Comparison of ENCODE assay signal across 13 cellular contexts in the genomic region with DNA sequence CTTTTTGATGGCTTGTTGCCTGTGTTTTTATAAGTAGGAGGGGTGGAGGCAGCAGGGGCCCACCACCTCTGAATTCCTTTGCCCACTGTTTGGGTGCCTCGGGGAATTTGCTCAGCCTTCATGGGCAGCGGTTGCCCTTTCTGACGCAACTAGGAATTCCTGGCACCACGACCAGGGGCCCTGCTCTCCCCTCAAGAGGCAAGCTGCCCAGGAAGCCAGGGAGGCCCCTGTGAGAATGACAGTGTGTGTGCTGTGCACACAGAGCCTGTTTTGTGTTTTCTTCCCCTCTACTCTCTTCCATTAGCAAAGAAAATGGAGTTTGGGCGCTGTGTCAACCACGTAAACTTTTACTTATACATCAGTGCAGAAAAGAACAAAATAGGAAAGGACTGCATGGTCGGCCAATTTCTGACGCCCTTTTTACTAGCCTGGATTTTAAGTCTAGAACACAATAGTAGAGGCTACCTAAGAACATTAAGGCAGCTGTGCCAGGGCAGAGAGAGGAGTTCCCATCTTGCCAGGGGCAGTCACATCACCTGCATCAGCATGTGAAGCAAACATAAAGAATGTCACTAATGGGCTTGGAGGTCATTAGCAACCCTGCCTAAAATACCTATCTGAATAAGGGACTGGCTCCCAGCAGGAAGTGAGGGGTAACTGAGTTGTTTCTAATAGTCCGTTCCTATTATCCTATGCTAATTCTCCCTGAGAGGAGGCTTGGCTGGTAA. TPM values are rescaled to one million over a fixed set of nuclear protein-coding genes. Genes with fewer than 3 reads are reported as not detected.
DNase-seq lines count a peak whose midpoint lies in the region; ATAC-seq and TF ChIP-seq lines count a peak whose summit lies in the region.
"Had no signal": no experiment of that assay in that cellular context is flagged by ENCODE, and none has a peak within 500 bp of the region (broad histone marks: within the 10 kb centered on the region; RNA-seq: fewer than 3 reads in every experiment).

No MANE protein-coding gene starts in this region.

- H3K27ac ChIP-seq in Panc1 (ENCODE audit: low read length): peak overlapping the region; percentile 87
- H3K27ac ChIP-seq in gastroesophageal sphincter: peak overlapping the region in 2 of 4 donors; percentile 7 to 14
- H3K27ac ChIP-seq: BLaER1 treated with 17β-estradiol and CSF1 and Interleukin-3, amounts not matched to agents 10 nM and 100 nM; KMS-11; Peyer's patch had no signal

- no peaks in the 10 kb centered on the region for H3K36me3 Mint-ChIP-seq in nephron (ENCODE audit: low read depth)

- peaks cover 4% of the 10 kb centered on the region for H3K27me3 Mint-ChIP-seq in nephron (ENCODE audit: low read depth)
- H3K27me3 Mint-ChIP-seq: dendritic cell treated with granulocyte-macrophage colony-stimulating factor and Interleukin-4, amounts not matched to agents 40 ng/mL and 50 ng/mL, for 4 days had no signal

- H3K4me3 Mint-ChIP-seq in nephron: no peak overlapping the region
- H3K4me3 Mint-ChIP-seq: dendritic cell treated with granulocyte-macrophage colony-stimulating factor and Interleukin-4, amounts not matched to agents 40 ng/mL and 50 ng/mL, for 4 days had no signal

- WGBS in gastroesophageal sphincter (ENCODE audit: low coverage in 1 of 2), 2 donors: 27 to 47% methylated on average over 5 of the region's 9 CpGs

- TF ChIP-seq CTCF in AG10803 (conservative IDR thresholded peaks at IDR 0.05; ENCODE audit: low read length) (no peak), Panc1 (IDR thresholded peaks at IDR 0.05) (no peak), fibroblast of villous mesenchyme (IDR thresholded peaks at IDR 0.05; ENCODE audit: insufficient read depth, low read depth, low read length) (no peak), nephron (IDR thresholded peaks at IDR 0.05; ENCODE audit: unreplicated experiment in 3 of 3) (no peak), gastroesophageal sphincter (IDR thresholded peaks at IDR 0.05) (no peak)

- no peaks in the 10 kb centered on the region for H3K27me3 ChIP-seq in Panc1 (ENCODE audit: control insufficient read depth, insufficient read depth, low read length)
- H3K27me3 ChIP-seq in gastroesophageal sphincter: no peaks in the 10 kb centered on the region
- H3K27me3 ChIP-seq: BLaER1 treated with 17β-estradiol and CSF1 and Interleukin-3, amounts not matched to agents 10 nM and 100 nM; Peyer's patch had no signal

- H3K4me3 ChIP-seq in AG10803 (ENCODE audit: low read length) (no peak overlapping the region), Panc1 (ENCODE audit: low read depth in 2 of 2, low read length in 2 of 2) (no peak overlapping the region), fibroblast of villous mesenchyme (ENCODE audit: low read depth, low read length) (no peak overlapping the region), gastroesophageal sphincter (no peak overlapping the region)
- H3K4me3 ChIP-seq: BLaER1 treated with 17β-estradiol and CSF1 and Interleukin-3, amounts not matched to agents 10 nM and 100 nM; Peyer's patch had no signal

- H3K9me3 ChIP-seq in Panc1 (ENCODE audit: control insufficient read depth, insufficient read depth, low read depth, low read length) (no peaks in the 10 kb centered on the region), gastroesophageal sphincter (no peaks in the 10 kb centered on the region)
- H3K9me3 ChIP-seq: BLaER1 treated with 17β-estradiol and CSF1 and Interleukin-3, amounts not matched to agents 10 nM and 100 nM; Peyer's patch had no signal

- H3K27ac Mint-ChIP-seq in nephron: peak overlapping the region; percentile 62 to 98 (median 95)
- H3K27ac Mint-ChIP-seq: dendritic cell treated with granulocyte-macrophage colony-stimulating factor and Interleukin-4, amounts not matched to agents 40 ng/mL and 50 ng/mL, for 4 days had no signal

- in situ Hi-C loops in Panc1 (cut with HindIII; ENCODE audit: low pct_unique_long_range_greater_than_20kb, low sequenced_read_pairs): no loop called here

- TF ChIP-seq POLR2A in gastroesophageal sphincter (IDR thresholded peaks at IDR 0.05): no peak

- H3K9me3 Mint-ChIP-seq in nephron: no peaks in the 10 kb centered on the region
- H3K9me3 Mint-ChIP-seq: dendritic cell treated with granulocyte-macrophage colony-stimulating factor and Interleukin-4, amounts not matched to agents 40 ng/mL and 50 ng/mL, for 4 days had no signal

- DNase-seq in AG10803 (ENCODE audit: low read depth) (peak; percentile 78), Panc1 (ENCODE audit: low read depth, low spot score) (no peak), fibroblast of villous mesenchyme (ENCODE audit: low read depth) (peak; percentile 45), cortex of kidney (lab: John Stamatoyannopoulos, UW) (no peak)
- DNase-seq: activated CD8-positive, alpha-beta memory T cell treated with anti-CD3 and anti-CD28 coated beads for 24 hours; Peyer's patch had no signal

- H3K4me1 ChIP-seq in Panc1 (ENCODE audit: control insufficient read depth, insufficient read depth, low read length) (peaks cover 41% of the 10 kb centered on the region), gastroesophageal sphincter (peaks cover 0 to 9% (median 0%) of the 10 kb centered on the region in 3 donors)
- H3K4me1 ChIP-seq: Peyer's patch had no signal

- H3K36me3 ChIP-seq in Panc1 (ENCODE audit: control insufficient read depth, insufficient read depth, low read length): no peaks in the 10 kb centered on the region
- H3K36me3 ChIP-seq in gastroesophageal sphincter: no peaks in the 10 kb centered on the region
- H3K36me3 ChIP-seq: BLaER1 treated with 17β-estradiol and CSF1 and Interleukin-3, amounts not matched to agents 10 nM and 100 nM; Peyer's patch had no signal

- POLR2A ChIA-PET in Panc1 (lab: Charles Lee): no interaction called here

- BruUV-seq in Panc1 (replicated peaks; lab: Mats Ljungman, UMichigan): no TSS peak

- no peak for TF ChIP-seq EP300 in gastroesophageal sphincter (IDR thresholded peaks at IDR 0.05)

- peaks cover 37% of the 10 kb centered on the region for H3K4me1 Mint-ChIP-seq in nephron

- ATAC-seq in Panc1 (peak; percentile 74), gastroesophageal sphincter (no peak), HG02884 (IDR thresholded peaks at IDR 0.05; ENCODE audit: unreplicated experiment) (no peak), GM18517 (IDR thresholded peaks at IDR 0.05; ENCODE audit: unreplicated experiment) (no peak)

- intact Hi-C loops in Panc1 (cut with micrococcal nuclease; ENCODE audit: unreplicated experiment): no loop called here

- CTCF ChIA-PET in Panc1 (lab: Charles Lee): no interaction called here

RNA-seq across cellular contexts. Expression of a gene that starts 17.9 kb away (rescaled TPM):
- 17.1 TPM for total RNA-seq in Panc1 (2021; ENCODE audit: unreplicated experiment)
- 8.1 TPM for polyA plus RNA-seq in Panc1 (2012; ENCODE audit: insufficient read length)
- 4.8 and 5.6 TPM in 2 replicates for total RNA-seq in fibroblast of villous mesenchyme
- 10 to 100 TPM in 1 of 4 donors, 1 to 10 TPM in 3; 3.3 to 34.6 (median 5.4) TPM for total RNA-seq in gastroesophageal sphincter

RNA-seq across cellular contexts. Expression of a gene that starts 53.0 kb away (rescaled TPM):
- total RNA-seq in Panc1 (2021; ENCODE audit: unreplicated experiment) (31.2 TPM), fibroblast of villous mesenchyme (80.5 and 102 TPM in 2 replicates), gastroesophageal sphincter (10 to 100 TPM; 41.7 to 62.3 (median 52.5) TPM)
- polyA plus RNA-seq in Panc1 (2012; ENCODE audit: insufficient read length): 22.2 TPM

Comparison
In these comparisons a context has a peak if more than half of its experiments do, and no peak if none do; other contexts are left out.
1. DNase-seq: peak in AG10803 (single experiment) and fibroblast of villous mesenchyme (single experiment); none in Panc1 (single experiment) and cortex of kidney (single experiment).